1 cellular context compared by ENCODE assay signal in the genomic region with DNA sequence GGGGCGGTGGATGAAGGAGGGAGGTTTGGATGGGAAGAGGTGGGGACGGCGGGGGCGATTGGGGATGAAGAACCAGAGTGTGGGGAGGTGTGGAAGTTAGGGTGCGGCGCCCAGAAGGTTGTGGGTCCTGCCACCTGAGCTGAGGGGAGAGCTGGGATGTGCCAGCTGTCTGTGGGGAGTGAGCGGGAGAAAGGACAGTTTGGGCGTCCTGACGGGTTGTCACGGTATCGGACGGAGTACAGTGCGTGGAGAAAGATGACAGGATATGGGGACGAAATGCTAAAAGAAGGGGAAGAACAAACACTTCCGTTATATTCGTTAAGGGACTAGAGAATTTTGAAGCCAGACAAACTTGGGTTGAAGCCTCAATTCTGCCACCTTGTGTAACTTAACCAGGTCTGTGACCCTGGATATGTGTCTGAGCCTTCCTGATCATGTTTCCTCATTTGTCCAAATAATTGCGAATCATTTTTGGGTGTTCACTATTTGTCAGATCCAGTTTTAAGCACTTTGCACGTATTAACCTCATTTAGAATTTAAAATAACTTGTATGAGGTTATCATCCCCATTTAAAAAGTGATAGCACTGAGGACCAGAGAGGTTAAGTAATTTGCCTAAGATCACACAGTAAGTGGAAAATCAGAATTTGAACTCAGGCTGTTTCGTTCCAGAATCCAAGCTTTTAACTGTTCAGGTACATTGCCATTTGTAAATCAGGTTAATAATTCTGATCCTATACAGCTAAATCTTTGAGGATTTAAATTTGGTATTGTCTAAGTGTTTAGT.
TF ChIP-seq lines count a peak whose summit lies in the region.

No MANE protein-coding gene starts in this region.

TF ChIP-seq in HEK293, 187 proteins besides CTCF, POLR2A, EP300 and RAD21 (continued from another document and continues in another):
- TF ChIP-seq, protein P1, sequence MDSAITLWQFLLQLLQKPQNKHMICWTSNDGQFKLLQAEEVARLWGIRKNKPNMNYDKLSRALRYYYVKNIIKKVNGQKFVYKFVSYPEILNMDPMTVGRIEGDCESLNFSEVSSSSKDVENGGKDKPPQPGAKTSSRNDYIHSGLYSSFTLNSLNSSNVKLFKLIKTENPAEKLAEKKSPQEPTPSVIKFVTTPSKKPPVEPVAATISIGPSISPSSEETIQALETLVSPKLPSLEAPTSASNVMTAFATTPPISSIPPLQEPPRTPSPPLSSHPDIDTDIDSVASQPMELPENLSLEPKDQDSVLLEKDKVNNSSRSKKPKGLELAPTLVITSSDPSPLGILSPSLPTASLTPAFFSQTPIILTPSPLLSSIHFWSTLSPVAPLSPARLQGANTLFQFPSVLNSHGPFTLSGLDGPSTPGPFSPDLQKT (IDR thresholded peaks at IDR 0.05; ENCODE audit: borderline replicate concordance, low read depth, low read length), result no peak
- TF ChIP-seq ZNF658 (tag by site-specific recombination; IDR thresholded peaks at IDR 0.05) (no peak), ZNF174 (tag by site-specific recombination; IDR thresholded peaks at IDR 0.05) (no peak), ZNF184 (tag by site-specific recombination; IDR thresholded peaks at IDR 0.05) (no peak), ZNF677 (tag by site-specific recombination; IDR thresholded peaks at IDR 0.05) (no peak), ZNF404 (tag by site-specific recombination; IDR thresholded peaks at IDR 0.05) (no peak), ZNF155 (tag by site-specific recombination; IDR thresholded peaks at IDR 0.05) (no peak), OVOL3 (tag by site-specific recombination; IDR thresholded peaks at IDR 0.05) (no peak), ZNF510 (tag by site-specific recombination; IDR thresholded peaks at IDR 0.05; ENCODE audit: insufficient replicate concordance) (no peak), ZNF138 (tag by site-specific recombination; IDR thresholded peaks at IDR 0.05; ENCODE audit: borderline replicate concordance) (no peak), ZNF274 (IDR thresholded peaks at IDR 0.05; ENCODE audit: low read length) (no peak), ZNF274 (tag by site-specific recombination; IDR thresholded peaks at IDR 0.05; ENCODE audit: borderline replicate concordance) (no peak), ZFP69B (tag by site-specific recombination; IDR thresholded peaks at IDR 0.05) (0 out of 2 replicates have a peak, but pooled peaks have one; percentile 4), ZNF555 (tag by site-specific recombination; conservative IDR thresholded peaks at IDR 0.05) (no peak), ZNF660 (tag by site-specific recombination; IDR thresholded peaks at IDR 0.05) (no peak), GLIS1 (tag by site-specific recombination; IDR thresholded peaks at IDR 0.05) (no peak), MZF1 (tag by site-specific recombination; IDR thresholded peaks at IDR 0.05; ENCODE audit: borderline replicate concordance) (peak; percentile 89; the same call in 1 of the 2 replicates), ZSCAN30 (tag by site-specific recombination; IDR thresholded peaks at IDR 0.05) (no peak), ZFP41 (tag by site-specific recombination; IDR thresholded peaks at IDR 0.05; ENCODE audit: borderline replicate concordance) (no peak), ZNF747 (tag by site-specific recombination; IDR thresholded peaks at IDR 0.05) (no peak), YY2 (tag by site-specific recombination; IDR thresholded peaks at IDR 0.05) (no peak), ZNF585B (tag by site-specific recombination; IDR thresholded peaks at IDR 0.05) (no peak), ZNF341 (tag by site-specific recombination; IDR thresholded peaks at IDR 0.05; ENCODE audit: low read depth) (peak; percentile 76), ZEB2 (tag by site-specific recombination; IDR thresholded peaks at IDR 0.05) (peak; percentile 65; the same call in 1 of the 2 replicates), ZNF76 (tag by site-specific recombination; IDR thresholded peaks at IDR 0.05; ENCODE audit: borderline replicate concordance, low read depth) (0 out of 2 replicates have a peak, but pooled peaks have one; percentile 1), ZNF776 (tag by site-specific recombination; IDR thresholded peaks at IDR 0.05; ENCODE audit: borderline replicate concordance) (no peak), ZNF501 (tag by site-specific recombination; IDR thresholded peaks at IDR 0.05) (no peak; the same call in 1 of the 2 replicates), FEZF1 (tag by site-specific recombination; IDR thresholded peaks at IDR 0.05) (no peak)
- TF ChIP-seq, protein P2, sequence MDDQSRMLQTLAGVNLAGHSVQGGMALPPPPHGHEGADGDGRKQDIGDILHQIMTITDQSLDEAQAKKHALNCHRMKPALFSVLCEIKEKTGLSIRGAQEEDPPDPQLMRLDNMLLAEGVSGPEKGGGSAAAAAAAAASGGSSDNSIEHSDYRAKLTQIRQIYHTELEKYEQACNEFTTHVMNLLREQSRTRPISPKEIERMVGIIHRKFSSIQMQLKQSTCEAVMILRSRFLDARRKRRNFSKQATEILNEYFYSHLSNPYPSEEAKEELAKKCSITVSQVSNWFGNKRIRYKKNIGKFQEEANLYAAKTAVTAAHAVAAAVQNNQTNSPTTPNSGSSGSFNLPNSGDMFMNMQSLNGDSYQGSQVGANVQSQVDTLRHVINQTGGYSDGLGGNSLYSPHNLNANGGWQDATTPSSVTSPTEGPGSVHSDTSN (CRISPR knock-in tag; IDR thresholded peaks at IDR 0.05), result no peak
- TF ChIP-seq, protein P3, sequence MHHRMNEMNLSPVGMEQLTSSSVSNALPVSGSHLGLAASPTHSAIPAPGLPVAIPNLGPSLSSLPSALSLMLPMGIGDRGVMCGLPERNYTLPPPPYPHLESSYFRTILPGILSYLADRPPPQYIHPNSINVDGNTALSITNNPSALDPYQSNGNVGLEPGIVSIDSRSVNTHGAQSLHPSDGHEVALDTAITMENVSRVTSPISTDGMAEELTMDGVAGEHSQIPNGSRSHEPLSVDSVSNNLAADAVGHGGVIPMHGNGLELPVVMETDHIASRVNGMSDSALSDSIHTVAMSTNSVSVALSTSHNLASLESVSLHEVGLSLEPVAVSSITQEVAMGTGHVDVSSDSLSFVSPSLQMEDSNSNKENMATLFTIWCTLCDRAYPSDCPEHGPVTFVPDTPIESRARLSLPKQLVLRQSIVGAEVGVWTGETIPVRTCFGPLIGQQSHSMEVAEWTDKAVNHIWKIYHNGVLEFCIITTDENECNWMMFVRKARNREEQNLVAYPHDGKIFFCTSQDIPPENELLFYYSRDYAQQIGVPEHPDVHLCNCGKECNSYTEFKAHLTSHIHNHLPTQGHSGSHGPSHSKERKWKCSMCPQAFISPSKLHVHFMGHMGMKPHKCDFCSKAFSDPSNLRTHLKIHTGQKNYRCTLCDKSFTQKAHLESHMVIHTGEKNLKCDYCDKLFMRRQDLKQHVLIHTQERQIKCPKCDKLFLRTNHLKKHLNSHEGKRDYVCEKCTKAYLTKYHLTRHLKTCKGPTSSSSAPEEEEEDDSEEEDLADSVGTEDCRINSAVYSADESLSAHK (tag by site-specific recombination; IDR thresholded peaks at IDR 0.05), result no peak
- TF ChIP-seq, protein P4, sequence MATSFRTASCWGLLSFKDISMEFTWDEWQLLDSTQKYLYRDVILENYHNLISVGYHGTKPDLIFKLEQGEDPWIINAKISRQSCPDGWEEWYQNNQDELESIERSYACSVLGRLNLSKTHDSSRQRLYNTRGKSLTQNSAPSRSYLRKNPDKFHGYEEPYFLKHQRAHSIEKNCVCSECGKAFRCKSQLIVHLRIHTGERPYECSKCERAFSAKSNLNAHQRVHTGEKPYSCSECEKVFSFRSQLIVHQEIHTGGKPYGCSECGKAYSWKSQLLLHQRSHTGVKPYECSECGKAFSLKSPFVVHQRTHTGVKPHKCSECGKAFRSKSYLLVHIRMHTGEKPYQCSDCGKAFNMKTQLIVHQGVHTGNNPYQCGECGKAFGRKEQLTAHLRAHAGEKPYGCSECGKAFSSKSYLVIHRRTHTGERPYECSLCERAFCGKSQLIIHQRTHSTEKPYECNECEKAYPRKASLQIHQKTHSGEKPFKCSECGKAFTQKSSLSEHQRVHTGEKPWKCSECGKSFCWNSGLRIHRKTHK (tag by site-specific recombination; IDR thresholded peaks at IDR 0.05), result no peak
- TF ChIP-seq, protein P5, sequence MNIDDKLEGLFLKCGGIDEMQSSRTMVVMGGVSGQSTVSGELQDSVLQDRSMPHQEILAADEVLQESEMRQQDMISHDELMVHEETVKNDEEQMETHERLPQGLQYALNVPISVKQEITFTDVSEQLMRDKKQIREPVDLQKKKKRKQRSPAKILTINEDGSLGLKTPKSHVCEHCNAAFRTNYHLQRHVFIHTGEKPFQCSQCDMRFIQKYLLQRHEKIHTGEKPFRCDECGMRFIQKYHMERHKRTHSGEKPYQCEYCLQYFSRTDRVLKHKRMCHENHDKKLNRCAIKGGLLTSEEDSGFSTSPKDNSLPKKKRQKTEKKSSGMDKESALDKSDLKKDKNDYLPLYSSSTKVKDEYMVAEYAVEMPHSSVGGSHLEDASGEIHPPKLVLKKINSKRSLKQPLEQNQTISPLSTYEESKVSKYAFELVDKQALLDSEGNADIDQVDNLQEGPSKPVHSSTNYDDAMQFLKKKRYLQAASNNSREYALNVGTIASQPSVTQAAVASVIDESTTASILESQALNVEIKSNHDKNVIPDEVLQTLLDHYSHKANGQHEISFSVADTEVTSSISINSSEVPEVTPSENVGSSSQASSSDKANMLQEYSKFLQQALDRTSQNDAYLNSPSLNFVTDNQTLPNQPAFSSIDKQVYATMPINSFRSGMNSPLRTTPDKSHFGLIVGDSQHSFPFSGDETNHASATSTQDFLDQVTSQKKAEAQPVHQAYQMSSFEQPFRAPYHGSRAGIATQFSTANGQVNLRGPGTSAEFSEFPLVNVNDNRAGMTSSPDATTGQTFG (tag by site-specific recombination; IDR thresholded peaks at IDR 0.05; ENCODE audit: borderline replicate concordance), result no peak
- TF ChIP-seq, protein P6, sequence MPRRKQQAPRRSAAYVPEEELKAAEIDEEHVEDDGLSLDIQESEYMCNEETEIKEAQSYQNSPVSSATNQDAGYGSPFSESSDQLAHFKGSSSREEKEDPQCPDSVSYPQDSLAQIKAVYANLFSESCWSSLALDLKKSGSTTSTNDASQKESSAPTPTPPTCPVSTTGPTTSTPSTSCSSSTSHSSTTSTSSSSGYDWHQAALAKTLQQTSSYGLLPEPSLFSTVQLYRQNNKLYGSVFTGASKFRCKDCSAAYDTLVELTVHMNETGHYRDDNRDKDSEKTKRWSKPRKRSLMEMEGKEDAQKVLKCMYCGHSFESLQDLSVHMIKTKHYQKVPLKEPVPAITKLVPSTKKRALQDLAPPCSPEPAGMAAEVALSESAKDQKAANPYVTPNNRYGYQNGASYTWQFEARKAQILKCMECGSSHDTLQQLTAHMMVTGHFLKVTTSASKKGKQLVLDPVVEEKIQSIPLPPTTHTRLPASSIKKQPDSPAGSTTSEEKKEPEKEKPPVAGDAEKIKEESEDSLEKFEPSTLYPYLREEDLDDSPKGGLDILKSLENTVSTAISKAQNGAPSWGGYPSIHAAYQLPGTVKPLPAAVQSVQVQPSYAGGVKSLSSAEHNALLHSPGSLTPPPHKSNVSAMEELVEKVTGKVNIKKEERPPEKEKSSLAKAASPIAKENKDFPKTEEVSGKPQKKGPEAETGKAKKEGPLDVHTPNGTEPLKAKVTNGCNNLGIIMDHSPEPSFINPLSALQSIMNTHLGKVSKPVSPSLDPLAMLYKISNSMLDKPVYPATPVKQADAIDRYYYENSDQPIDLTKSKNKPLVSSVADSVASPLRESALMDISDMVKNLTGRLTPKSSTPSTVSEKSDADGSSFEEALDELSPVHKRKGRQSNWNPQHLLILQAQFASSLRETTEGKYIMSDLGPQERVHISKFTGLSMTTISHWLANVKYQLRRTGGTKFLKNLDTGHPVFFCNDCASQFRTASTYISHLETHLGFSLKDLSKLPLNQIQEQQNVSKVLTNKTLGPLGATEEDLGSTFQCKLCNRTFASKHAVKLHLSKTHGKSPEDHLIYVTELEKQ (tag by site-specific recombination; IDR thresholded peaks at IDR 0.05; ENCODE audit: borderline replicate concordance), result no peak
- TF ChIP-seq, protein P7, sequence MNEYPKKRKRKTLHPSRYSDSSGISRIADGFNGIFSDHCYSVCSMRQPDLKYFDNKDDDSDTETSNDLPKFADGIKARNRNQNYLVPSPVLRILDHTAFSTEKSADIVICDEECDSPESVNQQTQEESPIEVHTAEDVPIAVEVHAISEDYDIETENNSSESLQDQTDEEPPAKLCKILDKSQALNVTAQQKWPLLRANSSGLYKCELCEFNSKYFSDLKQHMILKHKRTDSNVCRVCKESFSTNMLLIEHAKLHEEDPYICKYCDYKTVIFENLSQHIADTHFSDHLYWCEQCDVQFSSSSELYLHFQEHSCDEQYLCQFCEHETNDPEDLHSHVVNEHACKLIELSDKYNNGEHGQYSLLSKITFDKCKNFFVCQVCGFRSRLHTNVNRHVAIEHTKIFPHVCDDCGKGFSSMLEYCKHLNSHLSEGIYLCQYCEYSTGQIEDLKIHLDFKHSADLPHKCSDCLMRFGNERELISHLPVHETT (tag by site-specific recombination; IDR thresholded peaks at IDR 0.05), result no peak
- TF ChIP-seq, protein P8, sequence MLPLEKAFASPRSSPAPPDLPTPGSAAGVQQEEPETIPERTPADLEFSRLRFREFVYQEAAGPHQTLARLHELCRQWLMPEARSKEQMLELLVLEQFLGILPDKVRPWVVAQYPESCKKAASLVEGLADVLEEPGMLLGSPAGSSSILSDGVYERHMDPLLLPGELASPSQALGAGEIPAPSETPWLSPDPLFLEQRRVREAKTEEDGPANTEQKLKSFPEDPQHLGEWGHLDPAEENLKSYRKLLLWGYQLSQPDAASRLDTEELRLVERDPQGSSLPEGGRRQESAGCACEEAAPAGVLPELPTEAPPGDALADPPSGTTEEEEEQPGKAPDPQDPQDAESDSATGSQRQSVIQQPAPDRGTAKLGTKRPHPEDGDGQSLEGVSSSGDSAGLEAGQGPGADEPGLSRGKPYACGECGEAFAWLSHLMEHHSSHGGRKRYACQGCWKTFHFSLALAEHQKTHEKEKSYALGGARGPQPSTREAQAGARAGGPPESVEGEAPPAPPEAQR (tag by site-specific recombination; IDR thresholded peaks at IDR 0.05), result no peak
- TF ChIP-seq, protein P9, sequence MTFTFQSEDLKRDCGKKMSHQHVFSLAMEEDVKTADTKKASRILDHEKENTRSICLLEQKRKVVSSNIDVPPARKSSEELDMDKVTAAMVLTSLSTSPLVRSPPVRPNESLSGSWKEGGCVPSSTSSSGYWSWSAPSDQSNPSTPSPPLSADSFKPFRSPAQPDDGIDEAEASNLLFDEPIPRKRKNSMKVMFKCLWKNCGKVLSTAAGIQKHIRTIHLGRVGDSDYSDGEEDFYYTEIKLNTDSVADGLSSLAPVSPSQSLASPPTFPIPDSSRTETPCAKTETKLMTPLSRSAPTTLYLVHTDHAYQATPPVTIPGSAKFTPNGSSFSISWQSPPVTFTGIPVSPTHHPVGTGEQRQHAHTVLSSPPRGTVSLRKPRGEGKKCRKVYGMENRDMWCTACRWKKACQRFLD (tag by site-specific recombination; IDR thresholded peaks at IDR 0.05), result no peak
